10 cellular contexts compared by ENCODE assay signal in the genomic region with DNA sequence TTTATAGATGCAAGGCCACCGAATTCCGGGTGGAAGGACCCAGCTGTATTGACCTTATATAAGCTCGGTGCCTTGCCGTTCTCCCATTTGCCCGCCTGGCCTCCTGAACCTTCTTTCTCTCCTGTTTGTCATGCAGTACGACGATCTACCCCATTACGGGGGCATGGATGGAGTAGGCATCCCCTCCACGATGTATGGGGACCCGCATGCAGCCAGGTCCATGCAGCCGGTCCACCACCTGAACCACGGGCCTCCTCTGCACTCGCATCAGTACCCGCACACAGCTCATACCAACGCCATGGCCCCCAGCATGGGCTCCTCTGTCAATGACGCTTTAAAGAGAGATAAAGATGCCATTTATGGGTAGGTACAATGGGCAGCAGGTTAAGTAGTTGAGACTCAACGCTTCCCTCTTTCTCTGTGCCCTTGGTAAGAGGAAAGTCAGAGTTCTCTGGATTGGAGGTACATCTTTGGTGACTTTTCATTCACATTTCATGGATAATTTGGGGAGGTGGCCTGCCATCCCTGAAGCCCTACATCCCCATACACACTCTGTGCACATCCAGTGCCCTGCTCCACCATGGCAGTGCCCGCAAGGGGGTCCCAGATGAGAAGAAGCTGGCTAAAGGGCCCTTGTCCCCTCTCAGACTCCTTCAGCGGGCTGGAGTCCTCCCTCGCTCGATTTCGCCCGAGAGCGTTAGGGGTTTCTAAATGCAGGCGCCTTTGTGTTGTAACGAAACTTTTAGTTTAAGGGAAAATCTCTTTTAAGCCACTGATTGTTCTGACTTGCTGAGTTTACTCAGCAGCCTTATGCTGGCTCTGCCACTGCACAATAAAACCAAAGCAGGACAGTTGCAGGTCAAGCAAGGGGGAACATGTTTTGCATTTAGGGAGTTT. TPM values are rescaled to one million over a fixed set of nuclear protein-coding genes. Genes with fewer than 3 reads are reported as not detected.
DNase-seq lines count a peak whose midpoint lies in the region; ATAC-seq and TF ChIP-seq lines count a peak whose summit lies in the region.
"Had no signal": no experiment of that assay in that cellular context is flagged by ENCODE, and none has a peak within 500 bp of the region (broad histone marks: within the 10 kb centered on the region; RNA-seq: fewer than 3 reads in every experiment).

No MANE protein-coding gene starts in this region.

- peaks cover 55% of the 10 kb centered on the region for H3K4me1 ChIP-seq in neural progenitor cell
- H3K4me1 ChIP-seq in SJCRH30 = no peaks in the 10 kb centered on the region

- TF ChIP-seq CTCF in AG09309 (IDR thresholded peaks at IDR 0.05; ENCODE audit: control insufficient read depth, insufficient read depth, low read depth, low read length, missing control alignments) = no peak
- TF ChIP-seq CTCF in fibroblast of mammary gland (conservative IDR thresholded peaks at IDR 0.05; ENCODE audit: control insufficient read depth, insufficient read depth, low read depth, low read length) = no peak
- no peak for TF ChIP-seq CTCF in neural progenitor cell (IDR thresholded peaks at IDR 0.05)

- H4K20me1 ChIP-seq in neural progenitor cell (ENCODE audit: low read depth) = peaks cover 28% of the 10 kb centered on the region

- H3K27me3 Mint-ChIP-seq in neural progenitor cell (ENCODE audit: insufficient read depth, low read depth) = peaks cover 43% of the 10 kb centered on the region

- H3K36me3 Mint-ChIP-seq in neural progenitor cell = peaks cover 13% of the 10 kb centered on the region

- H3K4me2 ChIP-seq in neural progenitor cell = peak overlapping the region; percentile 91

- no peak overlapping the region for H3K9ac ChIP-seq in neural progenitor cell

- ATAC-seq in GM21423 (IDR thresholded peaks at IDR 0.05; ENCODE audit: unreplicated experiment) (no peak), GM19351 (IDR thresholded peaks at IDR 0.05; ENCODE audit: unreplicated experiment) (no peak)

- H3F3A ChIP-seq in neural progenitor cell (ENCODE audit: low read depth) = peaks cover 61% of the 10 kb centered on the region

- H3K79me2 ChIP-seq in neural progenitor cell (ENCODE audit: low read depth) = no peaks in the 10 kb centered on the region

- H3K9me3 ChIP-seq in neural progenitor cell (ENCODE audit: low read depth) (no peaks in the 10 kb centered on the region), SJCRH30 (replicated peaks) (no peaks in the 10 kb centered on the region)

- peak overlapping the region; percentile 93 for H3K4me3 Mint-ChIP-seq in neural progenitor cell

- H3K27ac ChIP-seq in neural progenitor cell (no peak overlapping the region), SJCRH30 (no peak overlapping the region)

- H3K4me3 ChIP-seq in AG09309 (ENCODE audit: control insufficient read depth, low read depth, low read length) (peak overlapping the region; percentile 96), fibroblast of mammary gland (ENCODE audit: control insufficient read depth, low read depth, low read length) (peak overlapping the region; percentile 74), neural progenitor cell (peak overlapping the region; percentile 61), SJCRH30 (no peak overlapping the region)

- peak overlapping the region; percentile 35 for H3K27ac Mint-ChIP-seq in neural progenitor cell

- H3K27me3 ChIP-seq in neural progenitor cell (peaks cover 78% of the 10 kb centered on the region), SJCRH30 (no peaks in the 10 kb centered on the region)

- H3K4me1 Mint-ChIP-seq in neural progenitor cell = peaks cover 43% of the 10 kb centered on the region

- no peak overlapping the region for H2AFZ ChIP-seq in neural progenitor cell (replicated peaks)

- no peaks in the 10 kb centered on the region for H3K9me3 Mint-ChIP-seq in neural progenitor cell

- DNase-seq in AG09309 (ENCODE audit: low read depth) (no peak), NCI-H69 (lab: John Stamatoyannopoulos, UW) (peak; percentile 64), fibroblast of mammary gland (ENCODE audit: low read depth) (peak; percentile 57), neural progenitor cell (ENCODE audit: low spot score) (peak; percentile 77), SJCRH30 (no peak)
- no peak for DNase-seq in activated CD4-positive, alpha-beta T cell treated with anti-CD3 and anti-CD28 coated beads, Interleukin-2, amount 50 U/mL, for 48 hours
- DNase-seq: cortex of kidney, DND-41 had no signal

- H3K36me3 ChIP-seq in neural progenitor cell (no peaks in the 10 kb centered on the region), SJCRH30 (no peaks in the 10 kb centered on the region)

RNA-seq across cellular contexts. Expression of gene MEIS1, which starts 2.9 kb away (rescaled TPM):
- total RNA-seq in neural progenitor cell (ENCODE audit: low replicate concordance) = 10.7 and 14.7 TPM in 2 replicates
- 14.3 and 14.7 TPM in 2 replicates for total RNA-seq in SJCRH30 (2014; rRNA removed; shearing (Covaris generic))

Comparison
In these comparisons a context has a peak if more than half of its experiments do, and no peak if none do; other contexts are left out.
1. DNase-seq: peak in NCI-H69 (single experiment), fibroblast of mammary gland (single experiment) and neural progenitor cell (single experiment); none in AG09309 (single experiment), activated CD4-positive, alpha-beta T cell treated with anti-CD3 and anti-CD28 coated beads, Interleukin-2, amount 50 U/mL, for 48 hours (0 of 2) and SJCRH30 (0 of 2).